In genomic region chr3:75015280-75015679, GRCh38 we compare ENCODE assay signal across 22 cellular contexts.
DNase-seq lines count a peak whose midpoint lies in the region; ATAC-seq, FAIRE-seq and TF ChIP-seq lines count a peak whose summit lies in the region.
"Had no signal": no experiment of that assay in that cellular context is flagged by ENCODE, and none has a peak within 500 bp of the region (broad histone marks: within the 10 kb centered on the region; RNA-seq: fewer than 3 reads in every experiment).

No MANE protein-coding gene starts in this region.

- FAIRE-seq in D721Med (lab: Jason Lieb, UNC) (peak; percentile 99), GM12878 (lab: Jason Lieb, UNC) (no peak)
- FAIRE-seq: A549, HepG2 had no signal

- H3F3A ChIP-seq in smooth muscle cell (ENCODE audit: low read depth): no peaks in the 10 kb centered on the region

- H3K4me2 ChIP-seq in GM12878 (ENCODE audit: control insufficient read depth, insufficient read depth) (no peak overlapping the region), smooth muscle cell (no peak overlapping the region)
- H3K4me2 ChIP-seq: A549 had no signal

- BruUV-seq in GM12878 (replicated peaks; lab: Mats Ljungman, UMichigan): no TSS peak

- H3K9me3 ChIP-seq in GM12878 (replicated peaks; ENCODE audit: control insufficient read depth, insufficient read depth, low read length): no peaks in the 10 kb centered on the region
- H3K9me3 ChIP-seq in smooth muscle cell (replicated peaks; ENCODE audit: low read depth): no peaks in the 10 kb centered on the region
- H3K9me3 ChIP-seq: A549, Caco-2 had no signal

- H3K9ac ChIP-seq in GM12878 (ENCODE audit: control insufficient read depth, insufficient read depth, low read length) (no peak overlapping the region), smooth muscle cell (ENCODE audit: low read depth) (no peak overlapping the region)

- in situ Hi-C loops in GM12878 (cut with MboI): no loop called here

- no peak for TF ChIP-seq POLR2A in GM12878 (IDR thresholded peaks at IDR 0.05; ENCODE audit: low read depth, low read length)

- TF ChIP-seq RAD21 in GM12878 (IDR thresholded peaks at IDR 0.05; ENCODE audit: insufficient read depth, low read depth, low read length): no peak

- CTCF ChIA-PET in GM12878 (lab: Yijun Ruan, JAX): no interaction called here

- RAD21 ChIA-PET in GM12878 (lab: Charles Lee; ENCODE audit: unreplicated experiment): no interaction called here

- intact Hi-C loops in GM12878 (cut with micrococcal nuclease; ENCODE audit: unreplicated experiment): no loop called here

- WGBS in GM12878 (ENCODE audit: insufficient coverage, insufficient replicate concordance, low lambda C conversion rate, missing lambda C conversion rate): 3% methylated on average over 2 of the region's 2 CpGs
- 80% methylated on average over 2 of the region's 2 CpGs for WGBS in smooth muscle cell (ENCODE audit: low lambda C conversion rate)

- POLR2A ChIA-PET in GM12878 (lab: Charles Lee): no interaction called here

- H4K20me1 ChIP-seq in GM12878 (ENCODE audit: control insufficient read depth, insufficient read depth) (no peaks in the 10 kb centered on the region), smooth muscle cell (ENCODE audit: low read depth) (no peaks in the 10 kb centered on the region)

- no peak for TF ChIP-seq EP300 in GM12878 (IDR thresholded peaks at IDR 0.05; ENCODE audit: borderline replicate concordance in 1 of 2, control insufficient read depth in 1 of 2, low read depth in 2 of 2, low read length in 2 of 2)

- H2AFZ ChIP-seq in GM12878 (ENCODE audit: control insufficient read depth, low read depth, low read length): no peak overlapping the region
- no peak overlapping the region for H2AFZ ChIP-seq in smooth muscle cell (ENCODE audit: low read depth)

- SMC1A ChIA-PET in GM12878 (lab: Charles Lee; ENCODE audit: uncharacterized antibody, unreplicated experiment): no interaction called here

- no peaks in the 10 kb centered on the region for H3K4me1 ChIP-seq in GM12878 (ENCODE audit: control insufficient read depth, insufficient read depth, low read length)
- no peaks in the 10 kb centered on the region for H3K4me1 ChIP-seq in smooth muscle cell (ENCODE audit: low read depth)
- H3K4me1 ChIP-seq: A549, Caco-2 had no signal

- TF ChIP-seq CTCF in D721Med (IDR thresholded peaks at IDR 0.05; ENCODE audit: insufficient read depth, missing control alignments): no peak
- no peak for TF ChIP-seq CTCF in GM12878 (IDR thresholded peaks at IDR 0.05 in 2 of 3, conservative IDR thresholded peaks at IDR 0.05 in 1 of 3; ENCODE audit: control insufficient read depth in 2 of 3, extremely low read depth in 1 of 3, insufficient read depth in 1 of 3, low read depth in 3 of 3, low read length in 3 of 3)
- TF ChIP-seq CTCF in smooth muscle cell (IDR thresholded peaks at IDR 0.05; ENCODE audit: borderline replicate concordance, insufficient read depth, poor library complexity, severe bottlenecking): no peak

- H3K27ac ChIP-seq in GM12878 (ENCODE audit: control insufficient read depth, insufficient read depth) (no peak overlapping the region), caudate nucleus (ENCODE audit: low read depth, low read length) (no peak overlapping the region), smooth muscle cell (ENCODE audit: low read depth) (no peak overlapping the region)
- H3K27ac ChIP-seq: 22Rv1, A549, C4-2B had no signal

- DNase-seq in D721Med (ENCODE audit: insufficient read length, low spot score) (no peak), NCI-H82 treated with DMSO at 0.1 percent for 48 hours (lab: John Stamatoyannopoulos, UW; ENCODE audit: unreplicated experiment) (peak; percentile 89), GM12878 (ENCODE audit: low read depth, low spot score) (no peak), caudate nucleus (lab: John Stamatoyannopoulos, UW) (no peak), smooth muscle cell (lab: John Stamatoyannopoulos, UW; ENCODE audit: unreplicated experiment) (no peak), kidney glomerular epithelial cell (lab: John Stamatoyannopoulos, UW) (no peak)
- DNase-seq: AML-193; Caco-2; CD4-positive, alpha-beta T cell; DMS153; DMS79; GDM1; GOT3; H7; HFFc6 had no signal

- no peaks in the 10 kb centered on the region for H3K79me2 ChIP-seq in GM12878 (ENCODE audit: control insufficient read depth, insufficient read depth, low read length)
- no peaks in the 10 kb centered on the region for H3K79me2 ChIP-seq in smooth muscle cell (ENCODE audit: low read depth)

- H3K4me3 ChIP-seq in GM12878 (no peak overlapping the region), smooth muscle cell (no peak overlapping the region)
- H3K4me3 ChIP-seq: A549 had no signal

- no peaks in the 10 kb centered on the region for H3K36me3 ChIP-seq in GM12878 (ENCODE audit: control insufficient read depth in 2 of 2, insufficient read depth in 2 of 2, low read length in 1 of 2)
- H3K36me3 ChIP-seq in smooth muscle cell (ENCODE audit: low read depth): no peaks in the 10 kb centered on the region

- peak; percentile 61 for ATAC-seq in HG02852 (IDR thresholded peaks at IDR 0.05; ENCODE audit: unreplicated experiment)
- ATAC-seq in GM12878: peak; percentile 90
- no peak for ATAC-seq in GM21528 (IDR thresholded peaks at IDR 0.05; ENCODE audit: low FRiP score, unreplicated experiment)
- ATAC-seq: A549, HCT116, HepG2 had no signal

- no peaks in the 10 kb centered on the region for H3K27me3 ChIP-seq in GM12878 (replicated peaks in 1 of 2; ENCODE audit: control insufficient read depth in 2 of 2, insufficient read depth in 2 of 2, low read length in 1 of 2)
- no peaks in the 10 kb centered on the region for H3K27me3 ChIP-seq in smooth muscle cell (ENCODE audit: low read depth)

TF ChIP-seq in GM12878, 131 proteins besides CTCF, POLR2A, EP300 and RAD21:
- no peak for TF ChIP-seq KAT2A (conservative IDR thresholded peaks at IDR 0.05; ENCODE audit: control insufficient read depth, low read depth, low read length)
- no peak for TF ChIP-seq ZNF622 (IDR thresholded peaks at IDR 0.05)
- no peak for TF ChIP-seq WRNIP1 (IDR thresholded peaks at IDR 0.05; ENCODE audit: borderline replicate concordance, low read depth, low read length)
